ENCODE assay signal across 9 cellular contexts in genomic region chr9:83957029-83957513, GRCh38. TPM values are rescaled to one million over a fixed set of nuclear protein-coding genes. Genes with fewer than 3 reads are reported as not detected.
DNase-seq lines count a peak whose midpoint lies in the region; ATAC-seq and TF ChIP-seq lines count a peak whose summit lies in the region.
"Had no signal": no experiment of that assay in that cellular context is flagged by ENCODE, and none has a peak within 500 bp of the region (broad histone marks: within the 10 kb centered on the region; RNA-seq: fewer than 3 reads in every experiment).

No MANE protein-coding gene starts in this region.

- intact Hi-C loops in left cardiac atrium (cut with DNase I) = no loop called here
- intact Hi-C loops in lower leg skin (cut with DNase I; ENCODE audit: low total_unique reads) = no loop called here
- intact Hi-C loops in uterus (cut with DNase I; ENCODE audit: low total_unique reads) = no loop called here

- no peaks in the 10 kb centered on the region for H3K27me3 Mint-ChIP-seq in activated naive CD8-positive, alpha-beta T cell treated with anti-CD3 and anti-CD28 coated beads, Interleukin-2, amount 50 U/mL, for 24 hours

- no peaks in the 10 kb centered on the region for H3K9me3 ChIP-seq in right atrium auricular region
- no peaks in the 10 kb centered on the region for H3K9me3 ChIP-seq in uterus

- H3K4me1 ChIP-seq in right atrium auricular region = peaks cover 5 to 14% of the 10 kb centered on the region in 2 donors
- H3K4me1 ChIP-seq in uterus = no peaks in the 10 kb centered on the region

- ATAC-seq in left cardiac atrium (no peak), HG03432 (IDR thresholded peaks at IDR 0.05; ENCODE audit: unreplicated experiment) (no peak)
- ATAC-seq in activated naive CD8-positive, alpha-beta T cell treated with anti-CD3 and anti-CD28 coated beads, Interleukin-2, amount 50 U/mL, for 24 hours = no peak

- H3K27ac Mint-ChIP-seq in activated naive CD8-positive, alpha-beta T cell treated with anti-CD3 and anti-CD28 coated beads, Interleukin-2, amount 50 U/mL, for 24 hours = peak overlapping the region; percentile 92

- WGBS in lower leg skin, 2 donors = 23 to 27% methylated on average over 12 of the region's 12 CpGs

- H3K4me1 Mint-ChIP-seq in activated naive CD8-positive, alpha-beta T cell treated with anti-CD3 and anti-CD28 coated beads, Interleukin-2, amount 50 U/mL, for 24 hours = peaks cover 20% of the 10 kb centered on the region

- peaks cover 13% of the 10 kb centered on the region for H3K36me3 ChIP-seq in right atrium auricular region
- no peaks in the 10 kb centered on the region for H3K36me3 ChIP-seq in uterus
- H3K36me3 ChIP-seq: cardiac muscle cell had no signal

- H3K27me3 ChIP-seq in right atrium auricular region (no peaks in the 10 kb centered on the region), uterus (no peaks in the 10 kb centered on the region)
- H3K27me3 ChIP-seq: cardiac muscle cell had no signal

- H3K36me3 Mint-ChIP-seq in activated naive CD8-positive, alpha-beta T cell treated with anti-CD3 and anti-CD28 coated beads, Interleukin-2, amount 50 U/mL, for 24 hours (ENCODE audit: low read depth) = peaks cover 12% of the 10 kb centered on the region

- TF ChIP-seq POLR2A in lower leg skin (IDR thresholded peaks at IDR 0.05) (no peak), uterus (IDR thresholded peaks at IDR 0.05) (no peak)

- H3K27ac ChIP-seq in right atrium auricular region (peak overlapping the region; percentile 81 to 85), uterus (peak overlapping the region; percentile 87)
- H3K27ac ChIP-seq: cardiac muscle cell had no signal

- H3K9me3 Mint-ChIP-seq in activated naive CD8-positive, alpha-beta T cell treated with anti-CD3 and anti-CD28 coated beads, Interleukin-2, amount 50 U/mL, for 24 hours = no peaks in the 10 kb centered on the region

- TF ChIP-seq CTCF in right atrium auricular region (IDR thresholded peaks at IDR 0.05) (no peak), lower leg skin (IDR thresholded peaks at IDR 0.05) (no peak), uterus (IDR thresholded peaks at IDR 0.05) (no peak)

- H3K4me3 ChIP-seq in right atrium auricular region (peak overlapping the region; percentile 56 to 73), lower leg skin (ENCODE audit: low read depth, poor library complexity, severe bottlenecking) (peak overlapping the region; percentile 74), uterus (peak overlapping the region; percentile 68 to 72)
- H3K4me3 ChIP-seq: cardiac muscle cell had no signal

- peak overlapping the region; percentile 93 for H3K4me3 Mint-ChIP-seq in activated naive CD8-positive, alpha-beta T cell treated with anti-CD3 and anti-CD28 coated beads, Interleukin-2, amount 50 U/mL, for 24 hours

- no peak for DNase-seq in right atrium auricular region (ENCODE audit: low spot score)
- DNase-seq in left cardiac atrium = no peak
- DNase-seq in activated naive CD8-positive, alpha-beta T cell treated with anti-CD3 and anti-CD28 coated beads, Interleukin-2, amount 50 U/mL, for 24 hours = no peak
- no peak for DNase-seq in lower leg skin (ENCODE audit: low spot score in 2 of 2)
- DNase-seq in uterus = no peak
- no peak for DNase-seq in NCI-H1436 (lab: John Stamatoyannopoulos, UW)
- no peak for DNase-seq in stimulated activated CD4-positive, alpha-beta T cell treated with anti-CD3 and anti-CD28 coated beads, Interleukin-2, amount 100 ng/mL, for 24 hours

RNA-seq across cellular contexts. Expression of gene HNRNPK, which starts 22.9 kb away (rescaled TPM):
- total RNA-seq in right atrium auricular region (100 to 1,000 TPM; 273 to 345 TPM), left cardiac atrium (100 to 1,000 TPM; 278 to 341 TPM), lower leg skin (100 to 1,000 TPM; 398 to 493 (median 413) TPM), uterus (100 to 1,000 TPM; 205 to 785 (median 450) TPM)

RNA-seq across cellular contexts. Expression of gene RMI1, which starts 23.5 kb away (rescaled TPM):
- 1 to 10 TPM; 2.1 to 3.1 TPM for total RNA-seq in right atrium auricular region
- 1 to 10 TPM; 3.8 to 4.0 TPM for total RNA-seq in left cardiac atrium
- total RNA-seq in lower leg skin = 1 to 10 TPM; 3.5 to 5.5 (median 3.9) TPM
- 10 to 100 TPM in 1 of 4 donors, 1 to 10 TPM in 3; 1.0 to 16.5 (median 6.7) TPM for total RNA-seq in uterus

RNA-seq across cellular contexts. Expression of gene KIF27, which starts 35.8 kb away (rescaled TPM):
- total RNA-seq in right atrium auricular region = 1 to 10 TPM; 4.3 to 4.6 TPM
- 1 to 10 TPM; 4.5 to 4.8 TPM for total RNA-seq in left cardiac atrium
- 1 to 10 TPM; 3.4 to 6.3 (median 5.4) TPM for total RNA-seq in lower leg skin
- 10 to 100 TPM in 2 of 4 donors, 1 to 10 TPM in 2; 4.9 to 23.3 (median 9.6) TPM for total RNA-seq in uterus
